8 cellular contexts compared by ENCODE assay signal in the genomic region with DNA sequence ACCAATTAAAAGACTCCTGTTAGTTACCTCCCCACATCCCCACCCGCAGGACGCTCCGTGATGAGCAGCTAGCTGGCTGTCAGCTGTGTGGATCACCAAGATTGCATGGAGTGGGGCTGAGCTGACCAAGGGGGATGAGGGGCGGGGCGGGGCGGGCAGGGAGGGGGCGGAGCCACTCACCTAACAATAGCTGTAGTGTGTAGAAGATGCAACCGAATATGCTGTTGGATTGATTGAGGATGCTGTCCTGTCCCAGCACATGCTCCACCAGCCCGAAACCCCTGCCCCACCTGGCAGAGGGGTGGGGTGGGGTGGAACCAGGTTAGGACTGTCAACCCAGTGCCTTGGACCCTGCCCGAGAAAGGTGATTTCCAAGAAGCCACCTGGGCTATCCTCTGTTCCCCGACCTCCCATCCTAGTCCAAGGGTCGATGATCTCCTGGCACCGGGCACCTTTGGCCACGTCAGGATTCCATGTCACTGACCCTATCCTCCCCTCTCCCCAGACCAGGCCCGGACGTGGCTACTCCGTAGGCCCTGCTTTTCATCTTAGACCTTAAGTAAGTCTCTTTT. TPM values are rescaled to one million over a fixed set of nuclear protein-coding genes. Genes with fewer than 3 reads are reported as not detected.
DNase-seq lines count a peak whose midpoint lies in the region; ATAC-seq and TF ChIP-seq lines count a peak whose summit lies in the region.

No MANE protein-coding gene starts in this region.

- 12% methylated on average over 11 of the region's 17 CpGs for WGBS in right lobe of liver (ENCODE audit: insufficient coverage, low coverage, low lambda C conversion rate, missing lambda C conversion rate)

- no peaks in the 10 kb centered on the region for H3K27me3 Mint-ChIP-seq in activated CD4-positive, alpha-beta T cell treated with anti-CD3 and anti-CD28 coated beads, Interleukin-2, amount 10 ng/mL, durations not matched to agents 24 days and 14 days

- no peak for DNase-seq in activated CD4-positive, alpha-beta T cell treated with anti-CD3 and anti-CD28 coated beads, Interleukin-2, amount 10 ng/mL, durations not matched to agents 24 days and 14 days
- no peak for DNase-seq in activated CD4-positive, alpha-beta T cell treated with anti-CD3 and anti-CD28 coated beads for 48 hours
- DNase-seq in NCI-H526 treated with DMSO at 0.1 percent for 48 hours (lab: John Stamatoyannopoulos, UW), result peak; percentile 43
- no peak for DNase-seq in breast epithelium (ENCODE audit: low spot score in 2 of 2)
- DNase-seq in right lobe of liver, result peak; percentile 77 to 83 (median 82)
- DNase-seq in UCSD-AML1 (lab: John Stamatoyannopoulos, UW; ENCODE audit: unreplicated experiment), result no peak
- DNase-seq in CD1c-positive myeloid dendritic cell (ENCODE audit: extremely low spot score), result no peak

- H3K27ac ChIP-seq in breast epithelium, result no peak overlapping the region
- peak overlapping the region; percentile 82 to 90 (median 84) for H3K27ac ChIP-seq in right lobe of liver

- no peak for TF ChIP-seq CTCF in breast epithelium (IDR thresholded peaks at IDR 0.05)
- TF ChIP-seq CTCF in right lobe of liver (IDR thresholded peaks at IDR 0.05), result no peak

- intact Hi-C loops in activated CD4-positive, alpha-beta T cell treated with anti-CD3 and anti-CD28 coated beads, Interleukin-2, amount 10 ng/mL, durations not matched to agents 24 days and 14 days (cut with micrococcal nuclease), result no loop called here
- intact Hi-C loops in breast epithelium (cut with DNase I; ENCODE audit: low total_unique reads) (no loop called here), right lobe of liver (cut with DNase I) (loop anchor here in 1 of 2 donors (5.0 kb wide), 1 partner anchor 111 kb away; no protein-coding TSS in a partner anchor)

- TF ChIP-seq POLR2A in breast epithelium (IDR thresholded peaks at IDR 0.05) (no peak), right lobe of liver (IDR thresholded peaks at IDR 0.05) (peak; percentile 29)

- peak; percentile 55 to 72 (median 64) for ATAC-seq in right lobe of liver
- no peak for ATAC-seq in HG03095 (IDR thresholded peaks at IDR 0.05; ENCODE audit: unreplicated experiment)

- peaks cover 17% of the 10 kb centered on the region for H3K36me3 Mint-ChIP-seq in activated CD4-positive, alpha-beta T cell treated with anti-CD3 and anti-CD28 coated beads, Interleukin-2, amount 10 ng/mL, durations not matched to agents 24 days and 14 days (ENCODE audit: low read depth)

- H3K4me1 ChIP-seq in breast epithelium, result peaks cover 0 to 5% of the 10 kb centered on the region in 2 donors
- H3K4me1 ChIP-seq in right lobe of liver, result peaks cover 0 to 15% (median 0%) of the 10 kb centered on the region in 4 donors

- peak overlapping the region; percentile 95 for H3K4me3 Mint-ChIP-seq in activated CD4-positive, alpha-beta T cell treated with anti-CD3 and anti-CD28 coated beads, Interleukin-2, amount 10 ng/mL, durations not matched to agents 24 days and 14 days

- H3K27ac Mint-ChIP-seq in activated CD4-positive, alpha-beta T cell treated with anti-CD3 and anti-CD28 coated beads, Interleukin-2, amount 10 ng/mL, durations not matched to agents 24 days and 14 days, result no peak overlapping the region

- H3K4me3 ChIP-seq in breast epithelium, result peak overlapping the region; percentile 80 to 89 (median 83)
- peak overlapping the region; percentile 82 to 96 (median 94) for H3K4me3 ChIP-seq in right lobe of liver

- H3K36me3 ChIP-seq in breast epithelium (no peaks in the 10 kb centered on the region), right lobe of liver (peaks cover 0 to 38% (median 19%) of the 10 kb centered on the region in 4 donors)

- H3K4me1 Mint-ChIP-seq in activated CD4-positive, alpha-beta T cell treated with anti-CD3 and anti-CD28 coated beads, Interleukin-2, amount 10 ng/mL, durations not matched to agents 24 days and 14 days, result peaks cover 23% of the 10 kb centered on the region

- H3K9me3 ChIP-seq in breast epithelium (no peaks in the 10 kb centered on the region), right lobe of liver (no peaks in the 10 kb centered on the region)

- H3K27me3 ChIP-seq in breast epithelium (no peaks in the 10 kb centered on the region), right lobe of liver (no peaks in the 10 kb centered on the region)

- H3K9me3 Mint-ChIP-seq in activated CD4-positive, alpha-beta T cell treated with anti-CD3 and anti-CD28 coated beads, Interleukin-2, amount 10 ng/mL, durations not matched to agents 24 days and 14 days, result no peaks in the 10 kb centered on the region

RNA-seq across cellular contexts. Expression of gene VKORC1, which starts 1.4 kb away (rescaled TPM):
- 56.2 and 59.1 TPM in 2 replicates for total RNA-seq in activated CD4-positive, alpha-beta T cell treated with anti-CD3 and anti-CD28 coated beads, Interleukin-2, amount 10 ng/mL, durations not matched to agents 24 days and 14 days
- total RNA-seq in breast epithelium, result 100 to 1,000 TPM in 1 of 3 donors, 10 to 100 TPM in 2; 82.6 to 143 (median 86.3) TPM
- total RNA-seq in right lobe of liver, result 100 to 1,000 TPM; 102 to 297 (median 199) TPM

RNA-seq across cellular contexts. Expression of gene PRSS53, which starts 4.5 kb away (rescaled TPM):
- total RNA-seq in activated CD4-positive, alpha-beta T cell treated with anti-CD3 and anti-CD28 coated beads, Interleukin-2, amount 10 ng/mL, durations not matched to agents 24 days and 14 days, result 4.3 and 4.8 TPM in 2 replicates
- total RNA-seq in breast epithelium (1 to 10 TPM; 1.3 to 2.0 (median 1.3) TPM), right lobe of liver (10 to 100 TPM in 1 of 6 experiments, 1 to 10 TPM in 5; 2.3 to 14.8 (median 3.9) TPM)

RNA-seq across cellular contexts. Expression of gene BCKDK, which starts 15.0 kb away (rescaled TPM):
- 44.3 and 44.9 TPM in 2 replicates for total RNA-seq in activated CD4-positive, alpha-beta T cell treated with anti-CD3 and anti-CD28 coated beads, Interleukin-2, amount 10 ng/mL, durations not matched to agents 24 days and 14 days
- 10 to 100 TPM; 31.8 to 33.6 (median 33.5) TPM for total RNA-seq in breast epithelium
- 10 to 100 TPM; 34.8 to 61.5 (median 41.8) TPM for total RNA-seq in right lobe of liver

RNA-seq across cellular contexts. Expression of gene ZNF646, which starts 19.0 kb away (rescaled TPM):
- 21.1 and 23.3 TPM in 2 replicates for total RNA-seq in activated CD4-positive, alpha-beta T cell treated with anti-CD3 and anti-CD28 coated beads, Interleukin-2, amount 10 ng/mL, durations not matched to agents 24 days and 14 days
- total RNA-seq in breast epithelium, result 10 to 100 TPM; 12.5 to 17.3 (median 13.1) TPM
- 1 to 10 TPM; 4.2 to 5.0 (median 4.5) TPM for total RNA-seq in right lobe of liver

RNA-seq across cellular contexts. Expression of gene ZNF668, which starts 19.2 kb away (rescaled TPM):
- total RNA-seq in activated CD4-positive, alpha-beta T cell treated with anti-CD3 and anti-CD28 coated beads, Interleukin-2, amount 10 ng/mL, durations not matched to agents 24 days and 14 days, result 15.6 and 15.9 TPM in 2 replicates
- total RNA-seq in breast epithelium (1 to 10 TPM; 6.7 to 8.9 (median 8.8) TPM), right lobe of liver (1 to 10 TPM; 2.0 to 4.6 (median 3.5) TPM)

Comparison
In these comparisons a context has a peak if more than half of its experiments do, and no peak if none do; other contexts are left out.
1. DNase-seq: peak in NCI-H526 treated with DMSO at 0.1 percent for 48 hours (single experiment) and right lobe of liver (3 of 3); none in activated CD4-positive, alpha-beta T cell treated with anti-CD3 and anti-CD28 coated beads, Interleukin-2, amount 10 ng/mL, durations not matched to agents 24 days and 14 days (single experiment), activated CD4-positive, alpha-beta T cell treated with anti-CD3 and anti-CD28 coated beads for 48 hours (single experiment), breast epithelium (0 of 2), UCSD-AML1 (single experiment) and CD1c-positive myeloid dendritic cell (single experiment).
2. H3K27ac ChIP-seq: peak in right lobe of liver (3 of 3); none in breast epithelium (0 of 2).